8 cellular contexts compared by ENCODE assay signal in genomic region chr7:100130608-100131453, GRCh38. TPM values are rescaled to one million over a fixed set of nuclear protein-coding genes. Genes with fewer than 3 reads are reported as not detected.
DNase-seq lines count a peak whose midpoint lies in the region; ATAC-seq and TF ChIP-seq lines count a peak whose summit lies in the region.

No MANE protein-coding gene starts in this region.

- H4K20me1 ChIP-seq in DND-41 (ENCODE audit: insufficient read depth, low read length): no peaks in the 10 kb centered on the region
- no peaks in the 10 kb centered on the region for H4K20me1 ChIP-seq in MM.1S (ENCODE audit: insufficient read depth, low read length)

- H3K4me3 ChIP-seq in DND-41 (ENCODE audit: low read depth in 1 of 2, low read length in 2 of 2): peak overlapping the region in 1 of 2 experiments; percentile 18; a peak in 1 of 4 replicates
- peak overlapping the region; percentile 38; the same call in 1 of the 2 replicates for H3K4me3 ChIP-seq in MM.1S (ENCODE audit: low read length)

- H3K27me3 ChIP-seq in DND-41 (ENCODE audit: insufficient read depth, low read length, poor library complexity) (no peaks in the 10 kb centered on the region), MM.1S (replicated peaks; ENCODE audit: insufficient read depth, low read length) (no peaks in the 10 kb centered on the region)

- H3K9me2 ChIP-seq in MM.1S (replicated peaks; ENCODE audit: insufficient read depth, low read length): no peaks in the 10 kb centered on the region

- H2AFZ ChIP-seq in DND-41 (ENCODE audit: low read depth, low read length) (peak overlapping the region; percentile 76), MM.1S (ENCODE audit: low read length) (peak overlapping the region; percentile 59)

- H3K9me3 ChIP-seq in DND-41 (ENCODE audit: insufficient read depth, low read length, severe bottlenecking): no peaks in the 10 kb centered on the region
- no peaks in the 10 kb centered on the region for H3K9me3 ChIP-seq in MM.1S (replicated peaks; ENCODE audit: insufficient read depth, low read length)

- intact Hi-C loops in sciatic nerve (cut with DNase I): loop anchor here (10.0 kb wide), 1 partner anchor 74 kb away; no protein-coding TSS in a partner anchor

- H3K4me1 ChIP-seq in DND-41 (ENCODE audit: insufficient read depth, low read length) (peaks cover 32% of the 10 kb centered on the region), MM.1S (ENCODE audit: low read length) (peaks cover 15% of the 10 kb centered on the region)

- peak overlapping the region; percentile 54 for H3K4me2 ChIP-seq in DND-41 (ENCODE audit: insufficient read depth, low read length)
- H3K4me2 ChIP-seq in MM.1S (ENCODE audit: low read depth, low read length): peak overlapping the region; percentile 94

- DNase-seq in DND-41: peak; percentile 88
- DNase-seq in MM.1S: peak; percentile 64
- peak; percentile 64 for DNase-seq in SW480 (ENCODE audit: low spot score)
- DNase-seq in amniotic epithelial cell (ENCODE audit: low read depth): peak; percentile 26
- DNase-seq in hepatic stellate cell (ENCODE audit: low spot score): peak; percentile 73
- DNase-seq in sciatic nerve (ENCODE audit: low spot score): peak; percentile 90

- H3K9ac ChIP-seq in DND-41 (ENCODE audit: low read depth, low read length): peak overlapping the region; percentile 18
- H3K9ac ChIP-seq in MM.1S (ENCODE audit: low read length): peak overlapping the region; percentile 33; the same call in 1 of the 2 replicates

- H3K36me3 ChIP-seq in DND-41 (ENCODE audit: insufficient read depth, low read length) (no peaks in the 10 kb centered on the region), MM.1S (replicated peaks; ENCODE audit: insufficient read depth, low read length) (no peaks in the 10 kb centered on the region)

- peaks cover 20% of the 10 kb centered on the region for H3F3A ChIP-seq in MM.1S (ENCODE audit: insufficient read depth, low read length)

- H3K27ac ChIP-seq in DND-41 (ENCODE audit: low read length) (no peak overlapping the region), MM.1S (ENCODE audit: low read length) (no peak overlapping the region)

- TF ChIP-seq CTCF in DND-41 (IDR thresholded peaks at IDR 0.05; ENCODE audit: borderline replicate concordance, extremely low read depth, low read length, poor library complexity, severe bottlenecking) (peak; percentile 90), MM.1S (IDR thresholded peaks at IDR 0.05; ENCODE audit: low read length) (peak; percentile 73)

- peak; percentile 32; the same call in 2 of the 3 replicates for ATAC-seq in DND-41 (ENCODE audit: insufficient read depth, low read depth)
- no peak for ATAC-seq in sciatic nerve
- no peak for ATAC-seq in GM21390 (IDR thresholded peaks at IDR 0.05; ENCODE audit: unreplicated experiment)
- ATAC-seq in GM21723 (IDR thresholded peaks at IDR 0.05; ENCODE audit: unreplicated experiment): no peak

- peaks cover 10% of the 10 kb centered on the region for H3K79me2 ChIP-seq in DND-41 (ENCODE audit: insufficient read depth, low read length)
- H3K79me2 ChIP-seq in MM.1S (ENCODE audit: low read length): no peaks in the 10 kb centered on the region; the same call in 1 of the 2 replicates

RNA-seq across cellular contexts. Expression of gene MBLAC1, which starts 4.1 kb away (rescaled TPM):
- 2.5 TPM for total RNA-seq in sciatic nerve

RNA-seq across cellular contexts. Expression of gene CNPY4, which starts 11.4 kb away (rescaled TPM):
- 21.1 TPM for total RNA-seq in sciatic nerve

RNA-seq across cellular contexts. Expression of gene TAF6, which starts 11.7 kb away (rescaled TPM):
- 30.6 TPM for total RNA-seq in sciatic nerve

RNA-seq across cellular contexts. Expression of gene LAMTOR4, which starts 17.9 kb away (rescaled TPM):
- 114 TPM for total RNA-seq in sciatic nerve

RNA-seq across cellular contexts. Expression of gene TRAPPC14, which starts 27.7 kb away (rescaled TPM):
- 15.4 TPM for total RNA-seq in sciatic nerve

Comparison
In these comparisons a context has a peak if more than half of its experiments do, and no peak if none do; other contexts are left out.
1. DNase-seq: peak in every context shown above with its lines; median percentile 90 in sciatic nerve; 88 in DND-41; 73 in hepatic stellate cell; 64 in MM.1S; 64 in SW480; 26 in amniotic epithelial cell.